27 cellular contexts compared by ENCODE assay signal in the genomic region with DNA sequence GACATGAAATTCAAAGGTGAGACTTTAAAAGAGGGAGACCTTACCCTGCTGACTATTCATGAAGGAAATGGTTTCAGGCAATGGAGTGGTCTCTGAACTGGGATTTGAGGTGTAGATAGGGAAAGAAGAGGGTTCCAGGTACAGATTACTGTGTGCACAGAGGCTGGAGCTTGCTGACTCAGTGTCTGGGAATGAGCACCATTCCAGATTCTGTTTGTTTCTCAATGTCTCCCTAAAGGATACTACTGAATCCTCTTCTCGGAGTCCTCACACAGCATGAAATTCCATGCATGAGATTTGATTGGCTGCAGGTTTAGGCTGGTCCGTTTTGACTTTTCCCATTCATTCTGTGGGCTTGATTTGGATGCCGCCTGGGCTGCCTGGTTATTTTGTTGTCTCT. TPM values are rescaled to one million over a fixed set of nuclear protein-coding genes. Genes with fewer than 3 reads are reported as not detected.
DNase-seq lines count a peak whose midpoint lies in the region; ATAC-seq, FAIRE-seq and TF ChIP-seq lines count a peak whose summit lies in the region.
"Had no signal": no experiment of that assay in that cellular context is flagged by ENCODE, and none has a peak within 500 bp of the region (broad histone marks: within the 10 kb centered on the region; RNA-seq: fewer than 3 reads in every experiment).

No MANE protein-coding gene starts in this region.

- TF ChIP-seq CTCF in A549 (IDR thresholded peaks at IDR 0.05): no peak
- TF ChIP-seq CTCF in coronary artery (IDR thresholded peaks at IDR 0.05): no peak
- no peak for TF ChIP-seq CTCF in keratinocyte (optimal IDR thresholded peaks at IDR 0.05 in 1 of 3, IDR thresholded peaks at IDR 0.05 in 1 of 3, conservative IDR thresholded peaks at IDR 0.05 in 1 of 3; ENCODE audit: extremely low read depth in 1 of 3, insufficient read depth in 2 of 3, low read length in 3 of 3)
- no peak for TF ChIP-seq CTCF in GM20000 (IDR thresholded peaks at IDR 0.05; ENCODE audit: extremely low read depth, missing control alignments)

- TF ChIP-seq EP300 in A549 (IDR thresholded peaks at IDR 0.05): no peak

- TF ChIP-seq RAD21 in A549 (conservative IDR thresholded peaks at IDR 0.05 in 1 of 2, IDR thresholded peaks at IDR 0.05 in 1 of 2): no peak

- peaks cover 2% of the 10 kb centered on the region for H3K9me1 ChIP-seq in keratinocyte (ENCODE audit: control insufficient read depth, extremely low read depth, insufficient read depth, low read length)

- dilution Hi-C loops in keratinocyte (cut with MboI; ENCODE audit: extremely low pct_ligation_motif_present, low sequenced_read_pairs): no loop called here

- peak in 1 of 2 experiments; percentile 36 for DNase-seq in A549 (ENCODE audit: low read depth in 1 of 2, low spot score in 1 of 2)
- peak; percentile 10 for DNase-seq in M059J (ENCODE audit: low read depth)
- peak; percentile 7 for DNase-seq in coronary artery (ENCODE audit: low spot score)
- DNase-seq in keratinocyte (ENCODE audit: low read depth, low spot score): no peak
- DNase-seq in SK-N-DZ (ENCODE audit: low spot score): no peak
- no peak for DNase-seq in GM20000 (ENCODE audit: low spot score)
- no peak for DNase-seq in activated effector memory CD4-positive, alpha-beta T cell treated with anti-CD3 and anti-CD28 coated beads, Interleukin-2, amount 50 U/mL, for 16 hours
- DNase-seq: COR-L47; DMS79 treated with DMSO at 0.1 percent for 48 hours; effector CD8-positive, alpha-beta T cell; KBM-7; naive B cell; NCI-H1417 treated with DMSO at 0.1 percent for 48 hours; NCI-H2107; NCI-H446 treated with DMSO at 0.1 percent for 48 hours; OCI-M1; SHP77; stimulated activated CD4-positive, alpha-beta T cell treated with anti-CD3 and anti-CD28 coated beads, Interleukin-2, amount 100 ng/mL, for 24 hours; SW 1271 had no signal

- ATAC-seq in A549 (peak; percentile 70 to 72; a peak in 5 of 6 replicates), HG03354 (IDR thresholded peaks at IDR 0.05; ENCODE audit: poor library complexity, severe bottlenecking, unreplicated experiment) (no peak)
- ATAC-seq: activated naive CD4-positive, alpha-beta T cell treated with anti-CD3 and anti-CD28 coated beads, Interleukin-2, amount 50 U/mL, for 72 hours; left lobe of liver; WTC11 had no signal

- no peak overlapping the region for H3K9ac ChIP-seq in keratinocyte (ENCODE audit: control insufficient read depth, extremely low read depth, insufficient read depth, low read length)
- H3K9ac ChIP-seq: BLaER1 treated with 17β-estradiol and CSF1 and Interleukin-3, amounts not matched to agents 10 nM and 100 nM had no signal

- peaks cover 49% of the 10 kb centered on the region for H3K79me2 ChIP-seq in keratinocyte (ENCODE audit: control insufficient read depth, insufficient read depth, low read length)

- no peak for TF ChIP-seq POLR2A in A549 (IDR thresholded peaks at IDR 0.05; ENCODE audit: low read length)

- no peak overlapping the region for H2AFZ ChIP-seq in keratinocyte (ENCODE audit: control insufficient read depth, low read length)

- no peaks in the 10 kb centered on the region for H4K20me1 ChIP-seq in keratinocyte (ENCODE audit: control insufficient read depth, extremely low read depth, insufficient read depth, low read length)
- H4K20me1 ChIP-seq: BLaER1 treated with 17β-estradiol and CSF1 and Interleukin-3, amounts not matched to agents 10 nM and 100 nM had no signal

- H3K9me3 ChIP-seq in A549 (no peaks in the 10 kb centered on the region), keratinocyte (ENCODE audit: control insufficient read depth, low read depth, low read length) (no peaks in the 10 kb centered on the region)
- H3K9me3 ChIP-seq: esophagus muscularis mucosa had no signal

- H3K4me1 ChIP-seq in A549 (peaks cover 11% of the 10 kb centered on the region), keratinocyte (ENCODE audit: control insufficient read depth, extremely low read depth, insufficient read depth, low read length) (peaks cover 32% of the 10 kb centered on the region)

- 44% methylated on average over 3 of the region's 3 CpGs for WGBS in A549 (ENCODE audit: missing lambda C conversion rate)

- peak overlapping the region; percentile 38; the same call in 2 of the 3 replicates for H3K4me2 ChIP-seq in A549
- H3K4me2 ChIP-seq in keratinocyte (ENCODE audit: control insufficient read depth, extremely low read depth, insufficient read depth, low read depth, low read length): peak overlapping the region; percentile 9
- H3K4me2 ChIP-seq: BLaER1 treated with 17β-estradiol and CSF1 and Interleukin-3, amounts not matched to agents 10 nM and 100 nM had no signal

- H3K4me3 ChIP-seq in A549 (no peak overlapping the region), coronary artery (no peak overlapping the region), keratinocyte (ENCODE audit: control insufficient read depth in 2 of 3, extremely low read depth in 1 of 3, insufficient read depth in 2 of 3, low read depth in 1 of 3, low read length in 3 of 3) (no peak overlapping the region)
- H3K4me3 ChIP-seq: BLaER1 treated with 17β-estradiol and CSF1 and Interleukin-3, amounts not matched to agents 10 nM and 100 nM; esophagus muscularis mucosa; skin epidermis had no signal

- POLR2A ChIA-PET in A549 (lab: Yijun Ruan, JAX): no interaction called here

- FAIRE-seq in A549 (lab: Jason Lieb, UNC) (no peak), keratinocyte (lab: Jason Lieb, UNC) (peak; percentile 96)
- FAIRE-seq: A204.1 had no signal

- peak overlapping the region; percentile 39 to 64 for H3K27ac ChIP-seq in A549
- no peak overlapping the region for H3K27ac ChIP-seq in coronary artery
- no peak overlapping the region for H3K27ac ChIP-seq in keratinocyte (ENCODE audit: control insufficient read depth, insufficient read depth, low read length)
- H3K27ac ChIP-seq: BLaER1 treated with 17β-estradiol and CSF1 and Interleukin-3, amounts not matched to agents 10 nM and 100 nM; esophagus muscularis mucosa; skin epidermis had no signal

- H3K36me3 ChIP-seq in keratinocyte (ENCODE audit: control insufficient read depth in 2 of 2, extremely low read depth in 1 of 2, insufficient read depth in 2 of 2, low read length in 2 of 2): peaks cover 0 to 7% of the 10 kb centered on the region in 2 experiments
- H3K36me3 ChIP-seq: esophagus muscularis mucosa had no signal

- no peaks in the 10 kb centered on the region for H3K27me3 ChIP-seq in keratinocyte (ENCODE audit: control insufficient read depth, extremely low read depth, insufficient read depth, low read length)
- H3K27me3 ChIP-seq: BLaER1 treated with 17β-estradiol and CSF1 and Interleukin-3, amounts not matched to agents 10 nM and 100 nM had no signal

- CTCF ChIA-PET in A549 (lab: Yijun Ruan, JAX): no interaction called here

TF ChIP-seq in A549, 52 proteins besides CTCF, POLR2A, EP300 and RAD21:
- TF ChIP-seq NFE2L2 (conservative IDR thresholded peaks at IDR 0.05; ENCODE audit: low read length): no peak
- TF ChIP-seq POLR2AphosphoS2 (conservative IDR thresholded peaks at IDR 0.05; ENCODE audit: low read length): no peak
- no peak for TF ChIP-seq ZFP36 (IDR thresholded peaks at IDR 0.05; ENCODE audit: borderline replicate concordance, partially characterized antibody)
- no peak for TF ChIP-seq FOSB (CRISPR knock-in tag; IDR thresholded peaks at IDR 0.05)
- no peak for TF ChIP-seq FOSL2 (IDR thresholded peaks at IDR 0.05)
- TF ChIP-seq FOSL2 (CRISPR knock-in tag; IDR thresholded peaks at IDR 0.05): 0 out of 2 replicates have a peak, but pooled peaks have one; percentile 3
- TF ChIP-seq, protein P1, sequence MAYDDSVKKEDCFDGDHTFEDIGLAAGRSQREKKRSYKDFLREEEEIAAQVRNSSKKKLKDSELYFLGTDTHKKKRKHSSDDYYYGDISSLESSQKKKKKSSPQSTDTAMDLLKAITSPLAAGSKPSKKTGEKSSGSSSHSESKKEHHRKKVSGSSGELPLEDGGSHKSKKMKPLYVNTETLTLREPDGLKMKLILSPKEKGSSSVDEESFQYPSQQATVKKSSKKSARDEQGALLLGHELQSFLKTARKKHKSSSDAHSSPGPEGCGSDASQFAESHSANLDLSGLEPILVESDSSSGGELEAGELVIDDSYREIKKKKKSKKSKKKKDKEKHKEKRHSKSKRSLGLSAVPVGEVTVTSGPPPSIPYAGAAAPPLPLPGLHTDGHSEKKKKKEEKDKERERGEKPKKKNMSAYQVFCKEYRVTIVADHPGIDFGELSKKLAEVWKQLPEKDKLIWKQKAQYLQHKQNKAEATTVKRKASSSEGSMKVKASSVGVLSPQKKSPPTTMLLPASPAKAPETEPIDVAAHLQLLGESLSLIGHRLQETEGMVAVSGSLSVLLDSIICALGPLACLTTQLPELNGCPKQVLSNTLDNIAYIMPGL (CRISPR knock-in tag; IDR thresholded peaks at IDR 0.05; ENCODE audit: borderline replicate concordance): no peak
- no peak for TF ChIP-seq BHLHE40 (IDR thresholded peaks at IDR 0.05; ENCODE audit: low read depth, low read length)

RNA-seq across cellular contexts. Expression of a gene that starts 49.0 kb away (rescaled TPM):
- polyA plus RNA-seq in A549 (2011; rRNA removed) (0.29 and 0.34 TPM in 2 replicates), A549 (2017; fragmentation: RNase III; extraction: RNeasy Plus Mini Kit Qiagen cat#74134 plus additional on column Dnase treatment) (0.31 to 0.46 TPM (median 0.43 TPM) in 3 replicates), keratinocyte (35.4 to 50.6 TPM (median 43.7 TPM) in 3 replicates)
- 0.04 and 0.05 TPM in 2 replicates for polyA plus RNA-seq in A549 (2012; cell fraction: cytosol; rRNA removed)
- polyA plus RNA-seq in A549 (2012; cell fraction: nucleus; rRNA removed): 0.05 TPM in 1 of 2 replicates, not detected in the other
- 0.29 TPM in 1 of 2 replicates, not detected in the other for polyA minus RNA-seq in A549 (2011; rRNA and poly(A)+ RNA removed)
- total RNA-seq in M059J (2014; rRNA removed; shearing (Covaris generic)): not detected in 2 replicates
- 116 TPM for polyA plus RNA-seq in keratinocyte (2011; ENCODE audit: low read depth)
- 44.1 and 64.6 TPM in 2 replicates for polyA plus RNA-seq in keratinocyte (2011; cell fraction: cytosol; rRNA removed)
- 28.6 and 39.7 TPM in 2 replicates for polyA plus RNA-seq in keratinocyte (2011; cell fraction: nucleus; rRNA removed)
- polyA plus RNA-seq in keratinocyte (2012; ENCODE audit: low replicate concordance): 39.7 and 113 TPM in 2 replicates
- polyA minus RNA-seq in keratinocyte: 6.7 to 26.4 TPM (median 23.0 TPM) in 3 replicates
- 26.1 TPM for polyA minus RNA-seq in keratinocyte (2011; cell fraction: cytosol; rRNA and poly(A)+ RNA removed)
- 12.0 and 20.9 TPM in 2 replicates for polyA minus RNA-seq in keratinocyte (2011; cell fraction: nucleus; rRNA and poly(A)+ RNA removed)
- polyA plus RNA-seq in SK-N-DZ (2014; cell fraction: cytosol; rRNA removed): not detected in 2 replicates
- polyA plus RNA-seq in SK-N-DZ (2014; cell fraction: nucleus; rRNA removed): not detected in 2 replicates

Comparison
In these comparisons a context has a peak if more than half of its experiments do, and no peak if none do; other contexts are left out.
1. DNase-seq: peak in M059J (single experiment) and coronary artery (single experiment); none in keratinocyte (single experiment), SK-N-DZ (single experiment), GM20000 (single experiment) and activated effector memory CD4-positive, alpha-beta T cell treated with anti-CD3 and anti-CD28 coated beads, Interleukin-2, amount 50 U/mL, for 16 hours (single experiment).
2. H3K27ac ChIP-seq: peak in A549 (2 of 2); none in coronary artery (0 of 2) and keratinocyte (single experiment).
3. RNA of a gene that starts 49.0 kb away (polyA plus RNA-seq): 28.6 to 116 TPM in keratinocyte; 0.04 to 0.46 TPM in A549; every median in the first group is over 10 times any median in the second.